8 cellular contexts compared by ENCODE assay signal in genomic region chr15:58864602-58865419, GRCh38.
A peak's percentile ranks its signal among the peaks of the same experiment; 100 is the strongest.
DNase-seq lines count a peak whose midpoint lies in the region; ATAC-seq lines count a peak whose summit lies in the region.

No MANE protein-coding gene starts in this region.

- H3K4me3 Mint-ChIP-seq in stimulated activated naive B cell treated with anti-CD40 and anti-IgM and Interleukin-4, amounts not matched to agents 10 μg/mL and 1 μg/mL and 100 μg/mL, for 72 hours, result peak overlapping the region; percentile 43 to 55

- H3K36me3 Mint-ChIP-seq in stimulated activated naive B cell treated with anti-CD40 and anti-IgM and Interleukin-4, amounts not matched to agents 10 μg/mL and 1 μg/mL and 100 μg/mL, for 72 hours, result peaks cover 5 to 14% of the 10 kb centered on the region in 2 donors

- H3K4me1 Mint-ChIP-seq in stimulated activated naive B cell treated with anti-CD40 and anti-IgM and Interleukin-4, amounts not matched to agents 10 μg/mL and 1 μg/mL and 100 μg/mL, for 72 hours, result peaks cover 9 to 21% of the 10 kb centered on the region in 2 donors

- peak overlapping the region; percentile 57 for H3K27ac Mint-ChIP-seq in stimulated activated naive B cell treated with anti-CD40 and anti-IgM and Interleukin-4, amounts not matched to agents 10 μg/mL and 1 μg/mL and 100 μg/mL, for 72 hours

- peak; percentile 42 for DNase-seq in HuH-7.5 (ENCODE audit: low spot score)
- peak; percentile 63 for DNase-seq in amniotic epithelial cell (ENCODE audit: low read depth)
- peak; percentile 55 for DNase-seq in iPS-NIHi11 (ENCODE audit: low spot score)
- DNase-seq in stimulated activated naive B cell treated with anti-CD40 and anti-IgM and Interleukin-4, amounts not matched to agents 10 μg/mL and 1 μg/mL and 100 μg/mL, for 72 hours, result no peak
- DNase-seq in glomerular visceral epithelial cell (ENCODE audit: extremely low spot score), result no peak
- no peak for DNase-seq in NCI-H2081 (lab: John Stamatoyannopoulos, UW)
- no peak for DNase-seq in activated CD4-positive, alpha-beta T cell treated with anti-CD3 and anti-CD28 coated beads, Interleukin-2, amount 50 U/mL, for 48 hours
- DNase-seq in SW480 (ENCODE audit: low spot score), result no peak

- peaks cover 0 to 2% of the 10 kb centered on the region in 2 donors for H3K9me3 Mint-ChIP-seq in stimulated activated naive B cell treated with anti-CD40 and anti-IgM and Interleukin-4, amounts not matched to agents 10 μg/mL and 1 μg/mL and 100 μg/mL, for 72 hours

- peak; percentile 60 to 70 for ATAC-seq in stimulated activated naive B cell treated with anti-CD40 and anti-IgM and Interleukin-4, amounts not matched to agents 10 μg/mL and 1 μg/mL and 100 μg/mL, for 72 hours (replicated peaks)

- peaks cover 7 to 9% of the 10 kb centered on the region in 2 donors for H3K27me3 Mint-ChIP-seq in stimulated activated naive B cell treated with anti-CD40 and anti-IgM and Interleukin-4, amounts not matched to agents 10 μg/mL and 1 μg/mL and 100 μg/mL, for 72 hours

Comparison
In these comparisons a context has a peak if more than half of its experiments do, and no peak if none do; other contexts are left out.
1. DNase-seq: peak in HuH-7.5 (single experiment), amniotic epithelial cell (single experiment) and iPS-NIHi11 (single experiment); none in stimulated activated naive B cell treated with anti-CD40 and anti-IgM and Interleukin-4, amounts not matched to agents 10 μg/mL and 1 μg/mL and 100 μg/mL, for 72 hours (single experiment), glomerular visceral epithelial cell (single experiment), NCI-H2081 (0 of 2), activated CD4-positive, alpha-beta T cell treated with anti-CD3 and anti-CD28 coated beads, Interleukin-2, amount 50 U/mL, for 48 hours (0 of 2) and SW480 (single experiment).